ENCODE assay signal across 17 cellular contexts in genomic region chr17:1860978-1861377, GRCh38.
"Had no signal": no experiment of that assay in that cellular context is flagged by ENCODE, and none has a peak within 500 bp of the region (broad histone marks: within the 10 kb centered on the region; RNA-seq: fewer than 3 reads in every experiment).

No MANE protein-coding gene starts in this region.

- H3K27ac ChIP-seq: body of pancreas, neural progenitor cell, pancreas had no signal

- H3K36me3 Mint-ChIP-seq: type B pancreatic cell had no signal

- H3K4me3 Mint-ChIP-seq: activated CD4-positive, alpha-beta T cell treated with anti-CD3 and anti-CD28 coated beads, Interleukin-2, amount 10 ng/mL, durations not matched to agents 7 days and 5 days; activated naive CD4-positive, alpha-beta T cell treated with anti-CD3 and anti-CD28 coated beads for 36 hours; activated T-helper 1 cell treated with anti-CD3 and anti-CD28 coated beads, Interleukin-12 subunit alpha, Interleukin-12 subunit beta, Interleukin-2, Interleukin-4 antibody, amounts not matched to agents 30 ng/mL and 10 ng/mL and 1 ng/mL, durations not matched to agents 14 hours and 24 hours and 36 hours; central memory CD8-positive, alpha-beta T cell; neural progenitor cell; type B pancreatic cell had no signal

- H3K36me3 ChIP-seq: pancreas had no signal

- H3K4me1 ChIP-seq: body of pancreas, neural progenitor cell, pancreas had no signal

- H3K9me3 ChIP-seq: body of pancreas, pancreas had no signal

- H3K9me3 Mint-ChIP-seq: activated CD4-positive, alpha-beta T cell treated with anti-CD3 and anti-CD28 coated beads, Interleukin-2, amount 10 ng/mL, durations not matched to agents 7 days and 5 days; activated naive CD4-positive, alpha-beta T cell treated with anti-CD3 and anti-CD28 coated beads for 36 hours; activated T-helper 1 cell treated with anti-CD3 and anti-CD28 coated beads, Interleukin-12 subunit alpha, Interleukin-12 subunit beta, Interleukin-2, Interleukin-4 antibody, amounts not matched to agents 30 ng/mL and 10 ng/mL and 1 ng/mL, durations not matched to agents 14 hours and 24 hours and 36 hours; central memory CD8-positive, alpha-beta T cell; neural progenitor cell; type B pancreatic cell had no signal

- H3K27me3 Mint-ChIP-seq: activated CD4-positive, alpha-beta T cell treated with anti-CD3 and anti-CD28 coated beads, Interleukin-2, amount 10 ng/mL, durations not matched to agents 7 days and 5 days; central memory CD8-positive, alpha-beta T cell; type B pancreatic cell had no signal

- H3K4me1 Mint-ChIP-seq: central memory CD8-positive, alpha-beta T cell; neural progenitor cell had no signal

- H3K4me3 ChIP-seq: body of pancreas, neural progenitor cell, pancreas had no signal

- H3K27me3 ChIP-seq: body of pancreas, neural progenitor cell, pancreas had no signal

- H3K27ac Mint-ChIP-seq: activated CD4-positive, alpha-beta T cell treated with anti-CD3 and anti-CD28 coated beads, Interleukin-2, amount 10 ng/mL, durations not matched to agents 7 days and 5 days; activated naive CD4-positive, alpha-beta T cell treated with anti-CD3 and anti-CD28 coated beads for 36 hours; neural progenitor cell; type B pancreatic cell had no signal

- ATAC-seq: body of pancreas, left colon, pancreas had no signal

- DNase-seq: activated CD4-positive, alpha-beta T cell treated with anti-CD3 and anti-CD28 coated beads, Interleukin-2, amount 10 ng/mL, durations not matched to agents 7 days and 5 days; activated CD8-positive, alpha-beta memory T cell treated with anti-CD3 and anti-CD28 coated beads, Interleukin-2, amount 50 U/mL, for 48 hours; activated naive CD4-positive, alpha-beta T cell treated with anti-CD3 and anti-CD28 coated beads for 36 hours; body of pancreas; cortex of kidney; effector CD4-positive, alpha-beta T cell; foreskin melanocyte; left colon; midbrain; pancreas; small intestine; stimulated activated CD4-positive, alpha-beta T cell treated with anti-CD3 and anti-CD28 coated beads, Interleukin-4, amount 100 ng/mL, for 24 hours; stimulated activated naive CD4-positive, alpha-beta T cell treated with Interleukin-2 at 50 U/mL for 16 hours had no signal
